ENCODE assay signal across 11 cellular contexts in genomic region chr12:132178801-132179401, GRCh38. TPM values are rescaled to one million over a fixed set of nuclear protein-coding genes. Genes with fewer than 3 reads are reported as not detected.
A peak's percentile ranks its signal among the peaks of the same experiment; 100 is the strongest.
DNase-seq lines count a peak whose midpoint lies in the region; ATAC-seq and TF ChIP-seq lines count a peak whose summit lies in the region.
"Had no signal": no experiment of that assay in that cellular context is flagged by ENCODE, and none has a peak within 500 bp of the region (broad histone marks: within the 10 kb centered on the region; RNA-seq: fewer than 3 reads in every experiment).

No MANE protein-coding gene starts in this region.

- peak overlapping the region; percentile 82 to 96 for H3K27ac Mint-ChIP-seq in T-cell
- no peak overlapping the region for H3K27ac Mint-ChIP-seq in chondrocyte (ENCODE audit: unreplicated experiment)
- H3K27ac Mint-ChIP-seq: stimulated activated memory B cell treated with anti-CD40 and anti-IgM and Interleukin-4, amounts not matched to agents 10 μg/mL and 1 μg/mL and 100 μg/mL, for 72 hours had no signal

- peak; percentile 32 for DNase-seq in stimulated activated CD4-positive, alpha-beta T cell treated with anti-CD3 and anti-CD28 coated beads, Interleukin-12 subunit alpha, Interleukin-12 subunit beta, amount 100 ng/mL, for 4 hours
- DNase-seq in stimulated activated CD4-positive, alpha-beta T cell treated with anti-CD3 and anti-CD28 coated beads, Interleukin-1b, Interleukin-23, amount 100 ng/mL, for 48 hours, result no peak
- DNase-seq in T-cell (peak in 31 of 34 experiments; percentile 33 to 79 (median 60)), chondrocyte (ENCODE audit: low spot score) (peak; percentile 81), KG1 (lab: John Stamatoyannopoulos, UW) (no peak), germinal center (ENCODE audit: low spot score) (no peak), AG08395 (ENCODE audit: low spot score) (no peak), GM20000 (ENCODE audit: low spot score) (no peak)
- DNase-seq: glutamatergic neuron had no signal

- H3K9me3 Mint-ChIP-seq in T-cell (no peaks in the 10 kb centered on the region), chondrocyte (ENCODE audit: low read depth) (no peaks in the 10 kb centered on the region)
- H3K9me3 Mint-ChIP-seq: stimulated activated memory B cell treated with anti-CD40 and anti-IgM and Interleukin-4, amounts not matched to agents 10 μg/mL and 1 μg/mL and 100 μg/mL, for 72 hours had no signal

- ATAC-seq in T-cell (replicated peaks in 1 of 4), result peak; percentile 70 to 87 (median 76)
- ATAC-seq: stimulated activated memory B cell treated with anti-CD40 and anti-IgM and Interleukin-4, amounts not matched to agents 10 μg/mL and 1 μg/mL and 100 μg/mL, for 72 hours had no signal

- H3K4me3 Mint-ChIP-seq in T-cell (peak overlapping the region; percentile 79 to 86 (median 84)), chondrocyte (ENCODE audit: unreplicated experiment) (no peak overlapping the region)
- H3K4me3 Mint-ChIP-seq: brain; stimulated activated memory B cell treated with anti-CD40 and anti-IgM and Interleukin-4, amounts not matched to agents 10 μg/mL and 1 μg/mL and 100 μg/mL, for 72 hours had no signal

- H3K36me3 Mint-ChIP-seq in T-cell (no peaks in the 10 kb centered on the region), chondrocyte (ENCODE audit: low read depth) (no peaks in the 10 kb centered on the region)
- H3K36me3 Mint-ChIP-seq: brain; stimulated activated memory B cell treated with anti-CD40 and anti-IgM and Interleukin-4, amounts not matched to agents 10 μg/mL and 1 μg/mL and 100 μg/mL, for 72 hours had no signal

- CTCF ChIA-PET in T-cell (lab: Charles Lee), result no interaction called here

- H3K27me3 Mint-ChIP-seq in T-cell (no peaks in the 10 kb centered on the region), chondrocyte (ENCODE audit: low read depth) (peaks cover 54% of the 10 kb centered on the region)

- POLR2A ChIA-PET in T-cell (lab: Charles Lee), result no interaction called here

- H3K4me1 Mint-ChIP-seq in T-cell (peaks cover 32 to 45% (median 40%) of the 10 kb centered on the region in 3 donors), chondrocyte (ENCODE audit: low read depth) (no peaks in the 10 kb centered on the region)

- TF ChIP-seq CTCF in chondrocyte (IDR thresholded peaks at IDR 0.05) (no peak), GM20000 (IDR thresholded peaks at IDR 0.05; ENCODE audit: extremely low read depth, missing control alignments) (no peak)

RNA-seq across cellular contexts. Expression of gene NOC4L, which starts 34.6 kb away (rescaled TPM):
- 10 to 100 TPM; 14.6 to 28.9 (median 26.4) TPM for total RNA-seq in T-cell
- 14.4 to 16.0 TPM (median 14.7 TPM) in 3 replicates for total RNA-seq in chondrocyte

RNA-seq across cellular contexts. Expression of gene DDX51, which starts 34.8 kb away (rescaled TPM):
- 10 to 100 TPM; 41.9 to 58.6 (median 49.0) TPM for total RNA-seq in T-cell
- 7.9 to 10.1 TPM (median 9.6 TPM) in 3 replicates for total RNA-seq in chondrocyte

Comparison
In these comparisons a context has a peak if more than half of its experiments do, and no peak if none do; other contexts are left out.
1. DNase-seq: peak in stimulated activated CD4-positive, alpha-beta T cell treated with anti-CD3 and anti-CD28 coated beads, Interleukin-12 subunit alpha, Interleukin-12 subunit beta, amount 100 ng/mL, for 4 hours (single experiment), T-cell (31 of 34) and chondrocyte (single experiment); none in stimulated activated CD4-positive, alpha-beta T cell treated with anti-CD3 and anti-CD28 coated beads, Interleukin-1b, Interleukin-23, amount 100 ng/mL, for 48 hours (single experiment), KG1 (single experiment), germinal center (single experiment), AG08395 (single experiment) and GM20000 (single experiment).